17 cellular contexts compared by ENCODE assay signal in genomic region chr18:35695803-35696202, GRCh38.
DNase-seq lines count a peak whose midpoint lies in the region; ATAC-seq, FAIRE-seq and TF ChIP-seq lines count a peak whose summit lies in the region.
"Had no signal": no experiment of that assay in that cellular context is flagged by ENCODE, and none has a peak within 500 bp of the region (broad histone marks: within the 10 kb centered on the region; RNA-seq: fewer than 3 reads in every experiment).

No MANE protein-coding gene starts in this region.

- peak; percentile 94 for ATAC-seq in Right ventricle myocardium inferior
- ATAC-seq in pancreas, result peak; percentile 96 to 99 (median 98)
- ATAC-seq: A549; activated CD4-positive, CD25-positive, alpha-beta regulatory T cell treated with anti-CD3 and anti-CD28 coated beads, Interleukin-2, amount 50 U/mL, for 24 hours; stimulated activated memory B cell treated with anti-CD40 and anti-IgM and Interleukin-4, amounts not matched to agents 10 μg/mL and 1 μg/mL and 100 μg/mL, for 72 hours had no signal

- WGBS in pancreas, 2 donors, result 19 to 20% methylated on average over 8 of the region's 8 CpGs

- intact Hi-C loops in Right ventricle myocardium inferior (cut with DNase I), result loop anchor here (2.0 to 10.0 kb wide), 3 partner anchors 113 to 281 kb away; partner anchors contain the start of gene INO80C
- intact Hi-C loops in pancreas (cut with DNase I), result no loop called here

- no peak overlapping the region for H3K4me3 ChIP-seq in pancreas
- H3K4me3 ChIP-seq: A549, ascending aorta had no signal

- H3K36me3 ChIP-seq in pancreas, result no peaks in the 10 kb centered on the region

- TF ChIP-seq CTCF in pancreas (IDR thresholded peaks at IDR 0.05), result no peak

- H3K9me3 ChIP-seq in pancreas, result no peaks in the 10 kb centered on the region
- H3K9me3 ChIP-seq: A549, ascending aorta had no signal

- DNase-seq in Ammon's horn (ENCODE audit: low spot score) (peak; percentile 94), NCI-H82 (lab: John Stamatoyannopoulos, UW) (peak; percentile 56), Right ventricle myocardium inferior (ENCODE audit: missing footprints) (peak; percentile 81), pancreas (peak; percentile 66 to 87 (median 78)), GDM1 (lab: John Stamatoyannopoulos, UW) (no peak), HCEC 1CT (no peak)
- DNase-seq in activated CD4-positive, alpha-beta T cell treated with anti-CD3 and anti-CD28 coated beads, Interleukin-2, amount 50 U/mL, for 4 hours, result no peak
- DNase-seq in stimulated activated naive CD4-positive, alpha-beta T cell treated with Interleukin-2 at 50 U/mL for 16 hours (lab: John Stamatoyannopoulos, UW), result no peak
- DNase-seq: CD4-positive, alpha-beta T cell; KG1; NCI-H1417 treated with DMSO at 0.1 percent for 48 hours; SHP77 had no signal

- H3K27ac ChIP-seq in pancreas, result peak overlapping the region; percentile 27 to 64 (median 59)
- H3K27ac ChIP-seq: A549, ascending aorta had no signal

- no peaks in the 10 kb centered on the region for H3K27me3 ChIP-seq in pancreas
- H3K27me3 ChIP-seq: ascending aorta had no signal

- H3K4me1 ChIP-seq in pancreas, result peaks cover 0 to 13% (median 9%) of the 10 kb centered on the region in 3 donors
- H3K4me1 ChIP-seq: A549, ascending aorta had no signal

- FAIRE-seq in pancreas (lab: Jason Lieb, UNC), result no peak
- FAIRE-seq: A549, urothelium cell line had no signal

Comparison
In these comparisons a context has a peak if more than half of its experiments do, and no peak if none do; other contexts are left out.
1. DNase-seq: peak in Ammon's horn (single experiment), NCI-H82 (single experiment), Right ventricle myocardium inferior (single experiment) and pancreas (6 of 6); none in activated CD4-positive, alpha-beta T cell treated with anti-CD3 and anti-CD28 coated beads, Interleukin-2, amount 50 U/mL, for 4 hours (0 of 2), GDM1 (single experiment), stimulated activated naive CD4-positive, alpha-beta T cell treated with Interleukin-2 at 50 U/mL for 16 hours (single experiment) and HCEC 1CT (single experiment).